ENCODE assay signal across 26 cellular contexts in genomic region chr18:52617931-52618330, GRCh38.
"Had no signal": no experiment of that assay in that cellular context is flagged by ENCODE, and none has a peak within 500 bp of the region (broad histone marks: within the 10 kb centered on the region; RNA-seq: fewer than 3 reads in every experiment).

No MANE protein-coding gene starts in this region.

- H3K4me1 ChIP-seq: body of pancreas, colonic mucosa, gastroesophageal sphincter, right lobe of liver, upper lobe of left lung had no signal

- ATAC-seq: body of pancreas; effector memory CD8-positive, alpha-beta T cell; gastroesophageal sphincter; left cardiac atrium; left ventricle myocardium superior; right lobe of liver; stimulated activated naive CD8-positive, alpha-beta T cell treated with anti-CD3 and anti-CD28 coated beads, Interleukin-15, Interleukin-2, amounts not matched to agents 100 U/mL and 50 U/mL, for 24 hours had no signal

- H3K36me3 ChIP-seq: cardiac muscle cell, colonic mucosa, gastroesophageal sphincter, right lobe of liver, upper lobe of left lung had no signal

- H3K9me3 ChIP-seq: body of pancreas, colonic mucosa, gastroesophageal sphincter, right lobe of liver, upper lobe of left lung had no signal

- H3K4me3 ChIP-seq: body of pancreas, cardiac muscle cell, colonic mucosa, gastroesophageal sphincter, right lobe of liver, skin epidermis, upper lobe of left lung had no signal

- FAIRE-seq: keratinocyte had no signal

- DNase-seq: activated CD4-positive, alpha-beta memory T cell treated with anti-CD3 and anti-CD28 coated beads, Interleukin-2, amount 10 ng/mL, durations not matched to agents 7 days and 5 days; activated CD4-positive, alpha-beta T cell treated with anti-CD3 and anti-CD28 coated beads, Interleukin-2, amount 10 ng/mL, durations not matched to agents 7 days and 5 days; activated CD4-positive, CD25-positive, alpha-beta regulatory T cell treated with anti-CD3 and anti-CD28 coated beads, Interleukin-2, amount 50 U/mL, for 72 hours; activated CD8-positive, alpha-beta memory T cell treated with anti-CD3 and anti-CD28 coated beads, Interleukin-2, amount 50 U/mL, for 48 hours; activated gamma-delta T cell; activated naive CD4-positive, alpha-beta T cell treated with anti-CD3 and anti-CD28 coated beads, Interleukin-2, amount 50 U/mL, for 16 hours; activated T-cell treated with anti-CD3 and anti-CD28 coated beads, Interleukin-2, amount 50 U/mL, for 24 hours; body of pancreas; cerebellar nuclear complex; colonic mucosa; effector memory CD8-positive, alpha-beta T cell; erythroblast; hippocampal formation; left cardiac atrium; left ventricle myocardium superior; mammary epithelial cell; right lobe of liver; stimulated activated CD4-positive, alpha-beta T cell treated with anti-CD3 and anti-CD28 coated beads, Interleukin-12 subunit alpha, Interleukin-12 subunit beta, amount 100 ng/mL, for 4 hours; stimulated activated CD4-positive, alpha-beta T cell treated with anti-CD3 and anti-CD28 coated beads, Interleukin-4, amount 100 ng/mL, for 1 hour; stimulated activated naive CD8-positive, alpha-beta T cell treated with anti-CD3 and anti-CD28 coated beads, Interleukin-15, Interleukin-2, amounts not matched to agents 100 U/mL and 50 U/mL, for 24 hours; T-helper 2 cell; upper lobe of left lung had no signal

- H3K27ac ChIP-seq: body of pancreas, cardiac muscle cell, colonic mucosa, gastroesophageal sphincter, right lobe of liver, skin epidermis, upper lobe of left lung had no signal

- H3K27me3 ChIP-seq: body of pancreas, cardiac muscle cell, colonic mucosa, gastroesophageal sphincter, right lobe of liver, upper lobe of left lung had no signal
